In the genomic region with DNA sequence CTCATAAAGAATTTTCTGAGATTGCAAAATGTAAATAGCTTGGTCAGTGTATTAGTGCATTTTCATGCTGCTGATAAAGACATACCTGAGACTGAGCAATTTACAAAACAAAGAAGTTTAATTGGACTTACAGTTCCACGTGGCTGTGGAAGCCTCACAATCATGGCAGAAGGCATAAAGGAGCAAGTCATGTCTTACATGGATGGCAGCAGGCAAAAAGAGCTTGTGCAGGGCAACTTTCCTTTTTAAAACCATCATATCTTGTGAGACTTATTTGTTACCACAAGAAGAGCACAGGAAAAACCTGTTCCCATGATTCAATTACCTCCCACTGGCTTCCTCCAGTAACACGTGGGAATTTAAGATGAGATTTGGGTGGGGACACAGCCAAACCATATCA, we compare ENCODE assay signal across 28 cellular contexts.
"Had no signal": no experiment of that assay in that cellular context is flagged by ENCODE, and none has a peak within 500 bp of the region (broad histone marks: within the 10 kb centered on the region; RNA-seq: fewer than 3 reads in every experiment).

No MANE protein-coding gene starts in this region.

- H3K4me3 ChIP-seq: stomach, suprapubic skin, testis, thoracic aorta, thyroid gland, tibial artery, tibial nerve, transverse colon, upper lobe of left lung, upper lobe of right lung, uterus, vagina had no signal

- H3K9me3 ChIP-seq: stomach, suprapubic skin, testis, thoracic aorta, thyroid gland, tibial artery, tibial nerve, transverse colon, upper lobe of left lung, upper lobe of right lung, uterus, vagina had no signal

- DNase-seq: stimulated activated CD4-positive, alpha-beta T cell treated with anti-CD3 and anti-CD28 coated beads, Interleukin-2, amount 100 ng/mL, for 48 hours; stimulated activated CD4-positive, alpha-beta T cell treated with anti-CD3 and anti-CD28 coated beads, Interleukin-4, amount 100 ng/mL, for 1 hour; stimulated activated CD4-positive, alpha-beta T cell treated with anti-CD3 and anti-CD28 coated beads, Interleukin-4, amount 100 ng/mL, for 24 hours; stimulated activated CD4-positive, alpha-beta T cell treated with anti-CD3 and anti-CD28 coated beads, Interleukin-4, amount 100 ng/mL, for 4 hours; stimulated activated CD8-positive, alpha-beta memory T cell treated with anti-CD3 and anti-CD28 coated beads, Interleukin-4, amount 100 ng/mL, for 48 hours; stimulated activated naive B cell treated with anti-CD40 and anti-IgM and Interleukin-4, amounts not matched to agents 10 μg/mL and 1 μg/mL and 100 μg/mL, for 72 hours; stimulated activated naive CD4-positive, alpha-beta T cell; stimulated activated naive CD4-positive, alpha-beta T cell treated with Interleukin-2 at 50 U/mL for 16 hours; stimulated activated naive CD8-positive, alpha-beta T cell treated with anti-CD3 and anti-CD28 coated beads, Interleukin-15, amount 100 ng/mL, for 72 hours; stimulated activated naive CD8-positive, alpha-beta T cell treated with anti-CD3 and anti-CD28 coated beads, Interleukin-15, Interleukin-2, amounts not matched to agents 100 U/mL and 50 U/mL, for 24 hours; stomach; substantia nigra; testis; thyroid gland; tibial artery; transverse colon; upper lobe of left lung; upper lobe of right lung; uterus had no signal

- H3K4me1 Mint-ChIP-seq: stimulated activated effector memory CD8-positive, alpha-beta T cell treated with anti-CD3 and anti-CD28 coated beads, Interleukin-12 subunit alpha, Interleukin-12 subunit beta, amount 100 ng/mL, for 72 hours; stimulated activated memory B cell treated with anti-CD40 and anti-IgM and Interleukin-4, amounts not matched to agents 10 μg/mL and 1 μg/mL and 100 μg/mL, for 72 hours; stimulated activated naive B cell treated with anti-CD40 and anti-IgM and Interleukin-4, amounts not matched to agents 10 μg/mL and 1 μg/mL and 100 μg/mL, for 72 hours; stimulated activated naive CD8-positive, alpha-beta T cell treated with anti-CD3 and anti-CD28 coated beads, Interleukin-15, amount 100 ng/mL, for 72 hours had no signal

- H3K27ac Mint-ChIP-seq: stimulated activated effector memory CD8-positive, alpha-beta T cell treated with anti-CD3 and anti-CD28 coated beads, Interleukin-12 subunit alpha, Interleukin-12 subunit beta, amount 100 ng/mL, for 72 hours; stimulated activated memory B cell treated with anti-CD40 and anti-IgM and Interleukin-4, amounts not matched to agents 10 μg/mL and 1 μg/mL and 100 μg/mL, for 72 hours; stimulated activated naive B cell treated with anti-CD40 and anti-IgM and Interleukin-4, amounts not matched to agents 10 μg/mL and 1 μg/mL and 100 μg/mL, for 72 hours; stimulated activated naive CD8-positive, alpha-beta T cell treated with anti-CD3 and anti-CD28 coated beads, Interleukin-15, Interleukin-2, amounts not matched to agents 100 ng/mL and 50 ng/mL, for 24 hours; type B pancreatic cell had no signal

- H3K36me3 Mint-ChIP-seq: stimulated activated effector memory CD8-positive, alpha-beta T cell treated with anti-CD3 and anti-CD28 coated beads, Interleukin-12 subunit alpha, Interleukin-12 subunit beta, amount 100 ng/mL, for 72 hours; stimulated activated memory B cell treated with anti-CD40 and anti-IgM and Interleukin-4, amounts not matched to agents 10 μg/mL and 1 μg/mL and 100 μg/mL, for 72 hours; type B pancreatic cell had no signal

- H3K27ac ChIP-seq: stomach, suprapubic skin, testis, thoracic aorta, thyroid gland, tibial artery, tibial nerve, transverse colon, upper lobe of left lung, upper lobe of right lung, uterus, vagina had no signal

- ATAC-seq: stimulated activated effector memory CD8-positive, alpha-beta T cell treated with anti-CD3 and anti-CD28 coated beads, Interleukin-12 subunit alpha, Interleukin-12 subunit beta, amount 100 ng/mL, for 72 hours; stimulated activated memory B cell treated with anti-CD40 and anti-IgM and Interleukin-4, amounts not matched to agents 10 μg/mL and 1 μg/mL and 100 μg/mL, for 72 hours; stimulated activated naive B cell treated with anti-CD40 and anti-IgM and Interleukin-4, amounts not matched to agents 10 μg/mL and 1 μg/mL and 100 μg/mL, for 72 hours; stimulated activated naive CD8-positive, alpha-beta T cell treated with anti-CD3 and anti-CD28 coated beads, Interleukin-15, amount 100 ng/mL, for 72 hours; stimulated activated naive CD8-positive, alpha-beta T cell treated with anti-CD3 and anti-CD28 coated beads, Interleukin-15, Interleukin-2, amounts not matched to agents 100 U/mL and 50 U/mL, for 24 hours; upper lobe of right lung had no signal

- FAIRE-seq: urothelium cell line had no signal

- H3K27me3 Mint-ChIP-seq: stimulated activated memory B cell treated with anti-CD40 and anti-IgM and Interleukin-4, amounts not matched to agents 10 μg/mL and 1 μg/mL and 100 μg/mL, for 72 hours; type B pancreatic cell had no signal

- H3K36me3 ChIP-seq: stomach, suprapubic skin, thoracic aorta, thyroid gland, tibial artery, tibial nerve, transverse colon, upper lobe of left lung, upper lobe of right lung, uterus, vagina had no signal

- H3K4me3 Mint-ChIP-seq: stimulated activated effector memory CD8-positive, alpha-beta T cell treated with anti-CD3 and anti-CD28 coated beads, Interleukin-12 subunit alpha, Interleukin-12 subunit beta, amount 100 ng/mL, for 72 hours; stimulated activated memory B cell treated with anti-CD40 and anti-IgM and Interleukin-4, amounts not matched to agents 10 μg/mL and 1 μg/mL and 100 μg/mL, for 72 hours; stimulated activated naive B cell treated with anti-CD40 and anti-IgM and Interleukin-4, amounts not matched to agents 10 μg/mL and 1 μg/mL and 100 μg/mL, for 72 hours; stimulated activated naive CD8-positive, alpha-beta T cell treated with anti-CD3 and anti-CD28 coated beads, Interleukin-15, amount 100 ng/mL, for 72 hours; stimulated activated naive CD8-positive, alpha-beta T cell treated with anti-CD3 and anti-CD28 coated beads, Interleukin-15, Interleukin-2, amounts not matched to agents 100 ng/mL and 50 ng/mL, for 24 hours; type B pancreatic cell had no signal

- H3K4me1 ChIP-seq: stomach, suprapubic skin, testis, thyroid gland, tibial nerve, transverse colon, upper lobe of left lung, upper lobe of right lung, uterus, vagina had no signal

- H3K27me3 ChIP-seq: stomach, suprapubic skin, testis, thyroid gland, tibial artery, tibial nerve, transverse colon, upper lobe of left lung, upper lobe of right lung, uterus, vagina had no signal
